15 cellular contexts compared by ENCODE assay signal in the genomic region with DNA sequence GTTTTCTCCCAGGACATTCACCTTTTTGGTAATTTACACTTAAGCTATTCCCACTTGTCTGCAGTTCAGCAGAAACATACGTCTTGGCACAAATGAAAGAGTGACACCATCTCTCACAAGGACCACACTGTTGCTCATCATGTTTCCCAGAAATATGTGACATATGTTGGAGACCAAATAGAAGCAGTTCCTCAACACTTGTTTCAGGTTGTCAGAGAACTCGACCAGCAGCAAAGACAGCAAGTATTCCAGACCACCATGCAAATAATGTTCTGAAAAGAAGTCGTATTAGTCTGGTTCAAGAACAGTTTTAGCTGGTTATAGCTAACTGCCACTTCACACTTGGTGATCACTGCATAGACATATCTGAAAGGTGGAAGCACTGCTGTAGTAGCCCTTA.
DNase-seq lines count a peak whose midpoint lies in the region; ATAC-seq, FAIRE-seq and TF ChIP-seq lines count a peak whose summit lies in the region.
"Had no signal": no experiment of that assay in that cellular context is flagged by ENCODE, and none has a peak within 500 bp of the region (broad histone marks: within the 10 kb centered on the region; RNA-seq: fewer than 3 reads in every experiment).

No MANE protein-coding gene starts in this region.

- no peak for TF ChIP-seq POLR2A in A549 (IDR thresholded peaks at IDR 0.05; ENCODE audit: low read length)
- no peak for TF ChIP-seq POLR2A in gastroesophageal sphincter (IDR thresholded peaks at IDR 0.05)

- ATAC-seq in A549 (no peak), HG02973 (IDR thresholded peaks at IDR 0.05; ENCODE audit: unreplicated experiment) (peak; percentile 30), gastroesophageal sphincter (no peak), HG02884 (IDR thresholded peaks at IDR 0.05; ENCODE audit: unreplicated experiment) (no peak)

- H3K9me3 Mint-ChIP-seq in activated naive CD8-positive, alpha-beta T cell treated with anti-CD3 and anti-CD28 coated beads for 36 hours = no peaks in the 10 kb centered on the region

- TF ChIP-seq CTCF in A549 (IDR thresholded peaks at IDR 0.05) (no peak), gastroesophageal sphincter (IDR thresholded peaks at IDR 0.05) (no peak)

- FAIRE-seq in A549 (lab: Jason Lieb, UNC) (no peak), GM18507 (lab: Jason Lieb, UNC) (peak; percentile 72)

- H3K36me3 Mint-ChIP-seq in activated naive CD8-positive, alpha-beta T cell treated with anti-CD3 and anti-CD28 coated beads for 36 hours = peaks cover 2% of the 10 kb centered on the region

- 62% methylated on average over 3 of the region's 3 CpGs for WGBS in A549 (ENCODE audit: missing lambda C conversion rate)
- WGBS in gastroesophageal sphincter (ENCODE audit: low coverage in 1 of 2), 2 donors = 35 to 58% methylated on average over 2 of the region's 3 CpGs

- no peak for TF ChIP-seq EP300 in A549 (IDR thresholded peaks at IDR 0.05)
- no peak for TF ChIP-seq EP300 in gastroesophageal sphincter (IDR thresholded peaks at IDR 0.05)

- no peak overlapping the region for H3K4me3 Mint-ChIP-seq in activated naive CD8-positive, alpha-beta T cell treated with anti-CD3 and anti-CD28 coated beads for 36 hours

- no peaks in the 10 kb centered on the region for H3K9me3 ChIP-seq in A549
- no peaks in the 10 kb centered on the region for H3K9me3 ChIP-seq in gastroesophageal sphincter

- H3K4me1 ChIP-seq in A549 = peaks cover 15% of the 10 kb centered on the region
- H3K4me1 ChIP-seq in gastroesophageal sphincter = no peaks in the 10 kb centered on the region

- peaks cover 42% of the 10 kb centered on the region for H3K4me1 Mint-ChIP-seq in activated naive CD8-positive, alpha-beta T cell treated with anti-CD3 and anti-CD28 coated beads for 36 hours

- H3K4me3 ChIP-seq in A549 = no peak overlapping the region
- no peak overlapping the region for H3K4me3 ChIP-seq in gastroesophageal sphincter
- H3K4me3 ChIP-seq: BLaER1 had no signal

- DNase-seq in A549 (ENCODE audit: low read depth in 1 of 2, low spot score in 1 of 2) (no peak), GM18507 (ENCODE audit: extremely low spot score, insufficient read length, low read depth) (no peak), DMS79 treated with DMSO at 0.1 percent for 48 hours (lab: John Stamatoyannopoulos, UW) (no peak)
- DNase-seq in activated naive CD8-positive, alpha-beta T cell treated with anti-CD3 and anti-CD28 coated beads for 36 hours = no peak
- no peak for DNase-seq in activated effector memory CD4-positive, alpha-beta T cell treated with Interleukin-2 at 50 U/mL for 16 hours
- DNase-seq: activated CD4-positive, alpha-beta T cell treated with anti-CD3 and anti-CD28 coated beads for 1 hour; amniotic stem cell; GDM1; H7; NCI-H2107; stimulated activated CD4-positive, alpha-beta T cell treated with anti-CD3 and anti-CD28 coated beads, Interleukin-4, amount 100 ng/mL, for 4 hours had no signal

- POLR2A ChIA-PET in A549 (lab: Yijun Ruan, JAX) = no interaction called here

- H3K27me3 Mint-ChIP-seq in activated naive CD8-positive, alpha-beta T cell treated with anti-CD3 and anti-CD28 coated beads for 36 hours = no peaks in the 10 kb centered on the region

- H3K27ac ChIP-seq in A549 (peak overlapping the region; percentile 6 to 12; a peak in 2 of 6 replicates), gastroesophageal sphincter (no peak overlapping the region)
- H3K27ac ChIP-seq: BLaER1 had no signal

- peak overlapping the region; percentile 84 for H3K27ac Mint-ChIP-seq in activated naive CD8-positive, alpha-beta T cell treated with anti-CD3 and anti-CD28 coated beads for 36 hours

- TF ChIP-seq RAD21 in A549 (conservative IDR thresholded peaks at IDR 0.05 in 1 of 2, IDR thresholded peaks at IDR 0.05 in 1 of 2) = no peak

- CTCF ChIA-PET in A549 (lab: Yijun Ruan, JAX) = interaction anchor here (1.7 to 2.0 kb wide), 2 partner anchors 15 to 626 kb away, joined by 4 to 5 read pairs; no protein-coding TSS in a partner anchor

- no peak overlapping the region for H3K4me2 ChIP-seq in A549
- H3K4me2 ChIP-seq: BLaER1 had no signal

- no peaks in the 10 kb centered on the region for H3K27me3 ChIP-seq in gastroesophageal sphincter
- H3K27me3 ChIP-seq: BLaER1 had no signal

- H3K36me3 ChIP-seq in gastroesophageal sphincter = no peaks in the 10 kb centered on the region
- H3K36me3 ChIP-seq: BLaER1 had no signal

TF ChIP-seq in A549, 52 proteins besides CTCF, POLR2A, EP300 and RAD21:
- TF ChIP-seq HOXB5 (CRISPR knock-in tag; IDR thresholded peaks at IDR 0.05) (no peak), EHF (CRISPR knock-in tag; IDR thresholded peaks at IDR 0.05) (no peak), RNF2 (IDR thresholded peaks at IDR 0.05; ENCODE audit: borderline replicate concordance, low read depth) (no peak)
- TF ChIP-seq, protein P1, sequence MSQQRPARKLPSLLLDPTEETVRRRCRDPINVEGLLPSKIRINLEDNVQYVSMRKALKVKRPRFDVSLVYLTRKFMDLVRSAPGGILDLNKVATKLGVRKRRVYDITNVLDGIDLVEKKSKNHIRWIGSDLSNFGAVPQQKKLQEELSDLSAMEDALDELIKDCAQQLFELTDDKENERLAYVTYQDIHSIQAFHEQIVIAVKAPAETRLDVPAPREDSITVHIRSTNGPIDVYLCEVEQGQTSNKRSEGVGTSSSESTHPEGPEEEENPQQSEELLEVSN (IDR thresholded peaks at IDR 0.05; ENCODE audit: borderline replicate concordance, low read depth) = no peak

Comparison
In these comparisons a context has a peak if more than half of its experiments do, and no peak if none do; other contexts are left out.
1. H3K27ac ChIP-seq: peak in A549 (2 of 2); none in gastroesophageal sphincter (0 of 4).